Comparison of ENCODE assay signal across 1 cellular context in the genomic region with DNA sequence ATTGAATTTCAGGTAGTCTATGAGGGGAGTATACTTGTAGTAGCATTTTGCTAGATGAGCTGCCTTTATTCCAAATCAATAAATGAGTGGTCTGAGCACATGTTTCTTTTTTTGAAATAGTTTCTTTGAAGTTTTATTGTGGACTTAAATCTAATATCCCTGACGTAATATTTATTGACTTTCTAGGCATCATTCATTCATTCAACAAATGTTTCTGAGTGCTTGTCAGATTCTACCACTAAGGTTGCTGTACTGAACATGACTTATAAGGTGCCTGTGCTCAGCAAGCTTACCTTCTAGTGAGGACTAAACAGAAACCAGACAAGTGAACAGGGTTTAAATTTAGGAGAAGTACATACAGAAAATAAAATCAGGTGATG.
TF ChIP-seq lines count a peak whose summit lies in the region.

No MANE protein-coding gene starts in this region.

TF ChIP-seq in GM12878, 131 proteins besides CTCF, POLR2A, EP300 and RAD21 (continued from another document):
- TF ChIP-seq, protein P1, sequence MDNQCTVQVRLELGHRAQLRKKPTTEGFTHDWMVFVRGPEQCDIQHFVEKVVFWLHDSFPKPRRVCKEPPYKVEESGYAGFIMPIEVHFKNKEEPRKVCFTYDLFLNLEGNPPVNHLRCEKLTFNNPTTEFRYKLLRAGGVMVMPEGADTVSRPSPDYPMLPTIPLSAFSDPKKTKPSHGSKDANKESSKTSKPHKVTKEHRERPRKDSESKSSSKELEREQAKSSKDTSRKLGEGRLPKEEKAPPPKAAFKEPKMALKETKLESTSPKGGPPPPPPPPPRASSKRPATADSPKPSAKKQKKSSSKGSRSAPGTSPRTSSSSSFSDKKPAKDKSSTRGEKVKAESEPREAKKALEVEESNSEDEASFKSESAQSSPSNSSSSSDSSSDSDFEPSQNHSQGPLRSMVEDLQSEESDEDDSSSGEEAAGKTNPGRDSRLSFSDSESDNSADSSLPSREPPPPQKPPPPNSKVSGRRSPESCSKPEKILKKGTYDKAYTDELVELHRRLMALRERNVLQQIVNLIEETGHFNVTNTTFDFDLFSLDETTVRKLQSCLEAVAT (IDR thresholded peaks at IDR 0.05): no peak
- TF ChIP-seq, protein P2, sequence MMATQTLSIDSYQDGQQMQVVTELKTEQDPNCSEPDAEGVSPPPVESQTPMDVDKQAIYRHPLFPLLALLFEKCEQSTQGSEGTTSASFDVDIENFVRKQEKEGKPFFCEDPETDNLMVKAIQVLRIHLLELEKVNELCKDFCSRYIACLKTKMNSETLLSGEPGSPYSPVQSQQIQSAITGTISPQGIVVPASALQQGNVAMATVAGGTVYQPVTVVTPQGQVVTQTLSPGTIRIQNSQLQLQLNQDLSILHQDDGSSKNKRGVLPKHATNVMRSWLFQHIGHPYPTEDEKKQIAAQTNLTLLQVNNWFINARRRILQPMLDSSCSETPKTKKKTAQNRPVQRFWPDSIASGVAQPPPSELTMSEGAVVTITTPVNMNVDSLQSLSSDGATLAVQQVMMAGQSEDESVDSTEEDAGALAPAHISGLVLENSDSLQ (IDR thresholded peaks at IDR 0.05): no peak
- TF ChIP-seq, protein P3, sequence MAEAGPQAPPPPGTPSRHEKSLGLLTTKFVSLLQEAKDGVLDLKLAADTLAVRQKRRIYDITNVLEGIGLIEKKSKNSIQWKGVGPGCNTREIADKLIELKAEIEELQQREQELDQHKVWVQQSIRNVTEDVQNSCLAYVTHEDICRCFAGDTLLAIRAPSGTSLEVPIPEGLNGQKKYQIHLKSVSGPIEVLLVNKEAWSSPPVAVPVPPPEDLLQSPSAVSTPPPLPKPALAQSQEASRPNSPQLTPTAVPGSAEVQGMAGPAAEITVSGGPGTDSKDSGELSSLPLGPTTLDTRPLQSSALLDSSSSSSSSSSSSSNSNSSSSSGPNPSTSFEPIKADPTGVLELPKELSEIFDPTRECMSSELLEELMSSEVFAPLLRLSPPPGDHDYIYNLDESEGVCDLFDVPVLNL (IDR thresholded peaks at IDR 0.05; ENCODE audit: low read depth, low read length): no peak
- TF ChIP-seq HDGF (IDR thresholded peaks at IDR 0.05) (no peak), MEF2A (IDR thresholded peaks at IDR 0.05; ENCODE audit: insufficient read depth, low read depth, low read length) (no peak), BMI1 (IDR thresholded peaks at IDR 0.05; ENCODE audit: borderline replicate concordance) (no peak), CREB1 (IDR thresholded peaks at IDR 0.05; ENCODE audit: low read depth) (no peak), ZNF24 (IDR thresholded peaks at IDR 0.05) (no peak), NFYA (IDR thresholded peaks at IDR 0.05; ENCODE audit: borderline replicate concordance, low read depth, low read length) (no peak), NBN (IDR thresholded peaks at IDR 0.05) (no peak), CBFB (IDR thresholded peaks at IDR 0.05; ENCODE audit: low read depth) (no peak)
- TF ChIP-seq, protein P4, sequence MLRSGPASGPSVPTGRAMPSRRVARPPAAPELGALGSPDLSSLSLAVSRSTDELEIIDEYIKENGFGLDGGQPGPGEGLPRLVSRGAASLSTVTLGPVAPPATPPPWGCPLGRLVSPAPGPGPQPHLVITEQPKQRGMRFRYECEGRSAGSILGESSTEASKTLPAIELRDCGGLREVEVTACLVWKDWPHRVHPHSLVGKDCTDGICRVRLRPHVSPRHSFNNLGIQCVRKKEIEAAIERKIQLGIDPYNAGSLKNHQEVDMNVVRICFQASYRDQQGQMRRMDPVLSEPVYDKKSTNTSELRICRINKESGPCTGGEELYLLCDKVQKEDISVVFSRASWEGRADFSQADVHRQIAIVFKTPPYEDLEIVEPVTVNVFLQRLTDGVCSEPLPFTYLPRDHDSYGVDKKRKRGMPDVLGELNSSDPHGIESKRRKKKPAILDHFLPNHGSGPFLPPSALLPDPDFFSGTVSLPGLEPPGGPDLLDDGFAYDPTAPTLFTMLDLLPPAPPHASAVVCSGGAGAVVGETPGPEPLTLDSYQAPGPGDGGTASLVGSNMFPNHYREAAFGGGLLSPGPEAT (IDR thresholded peaks at IDR 0.05; ENCODE audit: low read depth): no peak
- TF ChIP-seq, protein P5, sequence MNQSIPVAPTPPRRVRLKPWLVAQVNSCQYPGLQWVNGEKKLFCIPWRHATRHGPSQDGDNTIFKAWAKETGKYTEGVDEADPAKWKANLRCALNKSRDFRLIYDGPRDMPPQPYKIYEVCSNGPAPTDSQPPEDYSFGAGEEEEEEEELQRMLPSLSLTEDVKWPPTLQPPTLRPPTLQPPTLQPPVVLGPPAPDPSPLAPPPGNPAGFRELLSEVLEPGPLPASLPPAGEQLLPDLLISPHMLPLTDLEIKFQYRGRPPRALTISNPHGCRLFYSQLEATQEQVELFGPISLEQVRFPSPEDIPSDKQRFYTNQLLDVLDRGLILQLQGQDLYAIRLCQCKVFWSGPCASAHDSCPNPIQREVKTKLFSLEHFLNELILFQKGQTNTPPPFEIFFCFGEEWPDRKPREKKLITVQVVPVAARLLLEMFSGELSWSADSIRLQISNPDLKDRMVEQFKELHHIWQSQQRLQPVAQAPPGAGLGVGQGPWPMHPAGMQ (IDR thresholded peaks at IDR 0.05; ENCODE audit: borderline replicate concordance): no peak
